In genomic region chr22:45328822-45329535, GRCh38 we compare ENCODE assay signal across 9 cellular contexts. TPM values are rescaled to one million over a fixed set of nuclear protein-coding genes. Genes with fewer than 3 reads are reported as not detected.
DNase-seq lines count a peak whose midpoint lies in the region; ATAC-seq and TF ChIP-seq lines count a peak whose summit lies in the region.
"Had no signal": no experiment of that assay in that cellular context is flagged by ENCODE, and none has a peak within 500 bp of the region (broad histone marks: within the 10 kb centered on the region; RNA-seq: fewer than 3 reads in every experiment).

No MANE protein-coding gene starts in this region.

- H3K36me3 ChIP-seq in stomach smooth muscle (ENCODE audit: control insufficient read depth in 2 of 2, insufficient read depth in 2 of 2, low read length in 2 of 2), result peaks cover 30 to 39% of the 10 kb centered on the region in 2 donors

- WGBS in right cardiac atrium, result 41% methylated on average over 8 of the region's 8 CpGs

- H3K36me3 Mint-ChIP-seq in activated naive CD4-positive, alpha-beta T cell treated with anti-CD3 and anti-CD28 coated beads, Interleukin-2, amount 50 U/mL, for 72 hours, result peaks cover 4 to 27% of the 10 kb centered on the region in 2 donors

- DNase-seq in activated naive CD4-positive, alpha-beta T cell treated with anti-CD3 and anti-CD28 coated beads, Interleukin-2, amount 50 U/mL, for 72 hours (ENCODE audit: low spot score in 2 of 2), result no peak
- no peak for DNase-seq in activated naive CD4-positive, alpha-beta T cell treated with anti-CD3 and anti-CD28 coated beads, Interleukin-2, amount 50 U/mL, for 16 hours
- DNase-seq in right cardiac atrium, result peak in 2 of 3 donors; percentile 40 to 64
- DNase-seq in stimulated activated CD4-positive, alpha-beta T cell treated with anti-CD3 and anti-CD28 coated beads, Interleukin-2, amount 100 ng/mL, for 48 hours, result no peak

- peak overlapping the region; percentile 53 for H3K27ac ChIP-seq in VCaP
- H3K27ac ChIP-seq in right cardiac atrium (ENCODE audit: low read length), result peak overlapping the region; percentile 78
- H3K27ac ChIP-seq in stomach smooth muscle (ENCODE audit: low read length), result peak overlapping the region; percentile 56

- ATAC-seq in activated naive CD4-positive, alpha-beta T cell treated with anti-CD3 and anti-CD28 coated beads, Interleukin-2, amount 50 U/mL, for 72 hours, result no peak
- ATAC-seq in right cardiac atrium, result peak in 1 of 2 donors; percentile 25
- no peak for ATAC-seq in GM18868 (IDR thresholded peaks at IDR 0.05; ENCODE audit: unreplicated experiment)
- ATAC-seq in HG03108 (IDR thresholded peaks at IDR 0.05; ENCODE audit: unreplicated experiment), result no peak

- no peaks in the 10 kb centered on the region for H3K9me3 ChIP-seq in right cardiac atrium (ENCODE audit: control insufficient read depth, low read length)
- H3K9me3 ChIP-seq in stomach smooth muscle (ENCODE audit: control insufficient read depth in 2 of 2, low read length in 2 of 2), result no peaks in the 10 kb centered on the region

- no peak for TF ChIP-seq CTCF in VCaP (conservative IDR thresholded peaks at IDR 0.05)

- intact Hi-C loops in right cardiac atrium (cut with DNase I), result no loop called here

- H3K27ac Mint-ChIP-seq in activated naive CD4-positive, alpha-beta T cell treated with anti-CD3 and anti-CD28 coated beads, Interleukin-2, amount 50 U/mL, for 72 hours, result peak overlapping the region; percentile 50 to 65
- H3K27ac Mint-ChIP-seq: activated naive CD4-positive, alpha-beta T cell treated with anti-CD3 and anti-CD28 coated beads, Interleukin-2, amount 50 U/mL, for 24 hours had no signal

- H3K4me3 ChIP-seq in right cardiac atrium (ENCODE audit: low read length) (no peak overlapping the region), stomach smooth muscle (ENCODE audit: low read length in 2 of 2) (peak overlapping the region in 1 of 2 donors; percentile 36)

- peaks cover 3% of the 10 kb centered on the region for H3K4me1 ChIP-seq in right cardiac atrium (ENCODE audit: control insufficient read depth, insufficient read depth, low read length)
- H3K4me1 ChIP-seq in stomach smooth muscle (ENCODE audit: control insufficient read depth, insufficient read depth, low read length), result peaks cover 6% of the 10 kb centered on the region

- H3K9ac ChIP-seq in stomach smooth muscle (ENCODE audit: low read length in 2 of 2), result no peak overlapping the region

- no peaks in the 10 kb centered on the region for H3K9me3 Mint-ChIP-seq in activated naive CD4-positive, alpha-beta T cell treated with anti-CD3 and anti-CD28 coated beads, Interleukin-2, amount 50 U/mL, for 72 hours
- H3K9me3 Mint-ChIP-seq: activated naive CD4-positive, alpha-beta T cell treated with anti-CD3 and anti-CD28 coated beads, Interleukin-2, amount 50 U/mL, for 24 hours had no signal

- H3K27me3 ChIP-seq in right cardiac atrium (ENCODE audit: control insufficient read depth, insufficient read depth) (no peaks in the 10 kb centered on the region), stomach smooth muscle (ENCODE audit: control insufficient read depth in 1 of 2, insufficient read depth in 2 of 2, low read length in 2 of 2) (no peaks in the 10 kb centered on the region)

RNA-seq across cellular contexts. Expression of gene FAM118A, which starts 19.2 kb away (rescaled TPM):
- total RNA-seq in activated naive CD4-positive, alpha-beta T cell treated with anti-CD3 and anti-CD28 coated beads, Interleukin-2, amount 50 U/mL, for 72 hours, result 10 to 100 TPM; 59.2 to 79.0 TPM
- 10 to 100 TPM; 26.5 to 31.8 (median 28.4) TPM for total RNA-seq in right cardiac atrium
- 21.1 TPM for polyA plus RNA-seq in right cardiac atrium

RNA-seq across cellular contexts. Expression of gene UPK3A, which starts 44.2 kb away (rescaled TPM):
- total RNA-seq in activated naive CD4-positive, alpha-beta T cell treated with anti-CD3 and anti-CD28 coated beads, Interleukin-2, amount 50 U/mL, for 72 hours, result not detected
- total RNA-seq in right cardiac atrium, result not detected
- polyA plus RNA-seq in right cardiac atrium, result not detected

Comparison
In these comparisons a context has a peak if more than half of its experiments do, and no peak if none do; other contexts are left out.
1. DNase-seq: peak in right cardiac atrium (2 of 3); none in activated naive CD4-positive, alpha-beta T cell treated with anti-CD3 and anti-CD28 coated beads, Interleukin-2, amount 50 U/mL, for 72 hours (0 of 2), activated naive CD4-positive, alpha-beta T cell treated with anti-CD3 and anti-CD28 coated beads, Interleukin-2, amount 50 U/mL, for 16 hours (single experiment) and stimulated activated CD4-positive, alpha-beta T cell treated with anti-CD3 and anti-CD28 coated beads, Interleukin-2, amount 100 ng/mL, for 48 hours (0 of 2).
2. Peak in every context shown above with its lines, with median percentiles within 50 percentile points of each other: H3K27ac ChIP-seq.